In genomic region chr15:68808091-68808490, GRCh38 we compare ENCODE assay signal across 16 cellular contexts. TPM values are rescaled to one million over a fixed set of nuclear protein-coding genes. Genes with fewer than 3 reads are reported as not detected.
A peak's percentile ranks its signal among the peaks of the same experiment; 100 is the strongest.
DNase-seq lines count a peak whose midpoint lies in the region; ATAC-seq and TF ChIP-seq lines count a peak whose summit lies in the region.
"Had no signal": no experiment of that assay in that cellular context is flagged by ENCODE, and none has a peak within 500 bp of the region (broad histone marks: within the 10 kb centered on the region; RNA-seq: fewer than 3 reads in every experiment).

No MANE protein-coding gene starts in this region.

- H3K36me3 Mint-ChIP-seq in T-helper 17 cell (ENCODE audit: low read depth) (peaks cover 7% of the 10 kb centered on the region), immature natural killer cell (peaks cover 0 to 4% (median 3%) of the 10 kb centered on the region in 3 donors)

- in situ Hi-C loops in GM13977 (cut with MboI; ENCODE audit: low pct_unique_long_range_greater_than_20kb, low sequenced_read_pairs, unreplicated experiment): no loop called here

- DNase-seq in activated CD8-positive, alpha-beta memory T cell treated with anti-CD3 and anti-CD28 coated beads for 24 hours: peak; percentile 45
- DNase-seq in activated CD8-positive, alpha-beta memory T cell treated with anti-CD3 and anti-CD28 coated beads, Interleukin-2, amount 50 U/mL, for 4 hours: no peak
- DNase-seq in T-helper 17 cell (no peak), immature natural killer cell (no peak), GM13977 (ENCODE audit: low spot score) (no peak), sciatic nerve (ENCODE audit: low spot score) (no peak)
- DNase-seq: activated CD4-positive, alpha-beta memory T cell treated with anti-CD3 and anti-CD28 coated beads for 36 hours; activated gamma-delta T cell; effector CD8-positive, alpha-beta T cell; H7; left colon; NCI-H2029 treated with DMSO at 0.1 percent for 48 hours; NCI-H524 treated with DMSO at 0.1 percent for 48 hours; thyroid gland had no signal

- intact Hi-C loops in sciatic nerve (cut with DNase I): no loop called here

- no peaks in the 10 kb centered on the region for H3K9me3 ChIP-seq in T-helper 17 cell (ENCODE audit: control insufficient read depth, low read length, poor library complexity, severe bottlenecking)
- H3K9me3 ChIP-seq in skeletal muscle tissue (ENCODE audit: control insufficient read depth in 3 of 3, low read length in 3 of 3): no peaks in the 10 kb centered on the region
- H3K9me3 ChIP-seq: thyroid gland had no signal

- no peak overlapping the region for H3K4me3 Mint-ChIP-seq in T-helper 17 cell
- H3K4me3 Mint-ChIP-seq in immature natural killer cell: no peak overlapping the region
- H3K4me3 Mint-ChIP-seq: activated CD4-positive, alpha-beta memory T cell treated with anti-CD3 and anti-CD28 coated beads for 36 hours had no signal

- no peak overlapping the region for H3K27ac ChIP-seq in skeletal muscle tissue (ENCODE audit: low read depth, low read length)

- peaks cover 0 to 4% (median 0%) of the 10 kb centered on the region in 3 donors for H3K36me3 ChIP-seq in skeletal muscle tissue (ENCODE audit: control insufficient read depth in 3 of 3, insufficient read depth in 3 of 3, low read length in 3 of 3)
- H3K36me3 ChIP-seq: thyroid gland had no signal

- H3K9ac ChIP-seq in skeletal muscle tissue (ENCODE audit: low read depth in 1 of 3, low read length in 3 of 3): peak overlapping the region in 2 of 3 donors; percentile 24 to 50

- peak overlapping the region in 1 of 3 donors; percentile 11 for H3K4me3 ChIP-seq in skeletal muscle tissue (ENCODE audit: low read length in 3 of 3)
- H3K4me3 ChIP-seq: thyroid gland had no signal

- ATAC-seq in T-helper 17 cell: no peak
- ATAC-seq in sciatic nerve: no peak
- ATAC-seq in HG02970 (IDR thresholded peaks at IDR 0.05; ENCODE audit: low FRiP score, unreplicated experiment): no peak
- ATAC-seq: left colon had no signal

- H3K4me1 ChIP-seq in skeletal muscle tissue (ENCODE audit: control insufficient read depth in 3 of 3, insufficient read depth in 3 of 3, low read length in 3 of 3): peaks cover 34 to 72% (median 55%) of the 10 kb centered on the region in 3 donors

- H3K27me3 ChIP-seq in skeletal muscle tissue (ENCODE audit: control insufficient read depth in 3 of 3, insufficient read depth in 3 of 3, low read length in 3 of 3): no peaks in the 10 kb centered on the region
- H3K27me3 ChIP-seq: thyroid gland had no signal

- peaks cover 52% of the 10 kb centered on the region for H3K4me1 Mint-ChIP-seq in T-helper 17 cell
- peaks cover 89 to 95% of the 10 kb centered on the region in 2 donors for H3K4me1 Mint-ChIP-seq in immature natural killer cell

- no peaks in the 10 kb centered on the region for H3K9me3 Mint-ChIP-seq in immature natural killer cell
- H3K9me3 Mint-ChIP-seq: activated CD4-positive, alpha-beta memory T cell treated with anti-CD3 and anti-CD28 coated beads for 36 hours had no signal

- H3K27me3 Mint-ChIP-seq in T-helper 17 cell (no peaks in the 10 kb centered on the region), immature natural killer cell (ENCODE audit: low read depth in 3 of 3) (no peaks in the 10 kb centered on the region)
- H3K27me3 Mint-ChIP-seq: activated CD4-positive, alpha-beta memory T cell treated with anti-CD3 and anti-CD28 coated beads for 36 hours had no signal

- peak overlapping the region; percentile 67 for H3K27ac Mint-ChIP-seq in T-helper 17 cell
- peak overlapping the region; percentile 36 to 72 (median 48) for H3K27ac Mint-ChIP-seq in immature natural killer cell
- H3K27ac Mint-ChIP-seq: activated CD4-positive, alpha-beta memory T cell treated with anti-CD3 and anti-CD28 coated beads for 36 hours had no signal

- no peak for TF ChIP-seq CTCF in GM13977 (IDR thresholded peaks at IDR 0.05; ENCODE audit: extremely low read depth, insufficient read depth, missing control alignments)

RNA-seq across cellular contexts. Expression of gene ANP32A, which starts 12.6 kb away (rescaled TPM):
- total RNA-seq in T-helper 17 cell (10 to 100 TPM; 78.7 to 83.3 TPM), skeletal muscle tissue (65.2 TPM), sciatic nerve (90.3 TPM)
- polyA plus RNA-seq in immature natural killer cell: 100 to 1,000 TPM in 1 of 3 donors, 10 to 100 TPM in 2; 76.3 to 147 (median 85.2) TPM
